In genomic region chr19:30670011-30670329, GRCh38 we compare ENCODE assay signal across 8 cellular contexts.
"Had no signal": no experiment of that assay in that cellular context is flagged by ENCODE, and none has a peak within 500 bp of the region (broad histone marks: within the 10 kb centered on the region; RNA-seq: fewer than 3 reads in every experiment).

No MANE protein-coding gene starts in this region.

- H3K36me3 ChIP-seq: left ventricle myocardium inferior, upper lobe of right lung had no signal

- ATAC-seq: activated naive CD8-positive, alpha-beta T cell treated with anti-CD3 and anti-CD28 coated beads, Interleukin-2, amount 50 U/mL, for 24 hours; T-cell had no signal

- H3K4me3 ChIP-seq: smooth muscle cell, upper lobe of right lung had no signal

- DNase-seq: activated CD4-positive, alpha-beta T cell treated with anti-CD3 and anti-CD28 coated beads for 1 hour had no signal

- FAIRE-seq: bronchial epithelial cell, islet of Langerhans had no signal

- H3K9me3 ChIP-seq: left ventricle myocardium inferior, upper lobe of right lung had no signal

- H3K27ac ChIP-seq: left ventricle myocardium inferior, upper lobe of right lung had no signal

- H3K4me1 ChIP-seq: upper lobe of right lung had no signal
